ENCODE assay signal across 26 cellular contexts in genomic region chr7:139304517-139304916, GRCh38. TPM values are rescaled to one million over a fixed set of nuclear protein-coding genes. Genes with fewer than 3 reads are reported as not detected.
"Had no signal": no experiment of that assay in that cellular context is flagged by ENCODE, and none has a peak within 500 bp of the region (broad histone marks: within the 10 kb centered on the region; RNA-seq: fewer than 3 reads in every experiment).

No MANE protein-coding gene starts in this region.

- H3K9me3 ChIP-seq: ascending aorta had no signal

- H3K27ac ChIP-seq: ascending aorta, cardiac muscle cell, PC-9, RWPE1 had no signal

- DNase-seq: activated CD4-positive, alpha-beta T cell treated with anti-CD3 and anti-CD28 coated beads for 36 hours; activated CD4-positive, alpha-beta T cell treated with anti-CD3 and anti-CD28 coated beads, Interleukin-2, amount 10 ng/mL, durations not matched to agents 7 days and 5 days; activated CD4-positive, alpha-beta T cell treated with anti-CD3 and anti-CD28 coated beads, Interleukin-2, amount 50 U/mL, for 48 hours; activated CD8-positive, alpha-beta T cell treated with anti-CD3 and anti-CD28 coated beads, Interleukin-2, amount 10 ng/mL, durations not matched to agents 7 days and 5 days; activated gamma-delta T cell; activated naive CD4-positive, alpha-beta T cell treated with Interleukin-2 at 50 U/mL for 16 hours; activated naive CD8-positive, alpha-beta T cell treated with anti-CD3 and anti-CD28 coated beads, Interleukin-2, amount 10 ng/mL, durations not matched to agents 7 days and 5 days; activated T-cell treated with anti-CD3 and anti-CD28 coated beads, Interleukin-2, amount 50 U/mL, for 24 hours; amygdala; Karpas-422; NCI-H1105; NCI-H1417 treated with DMSO at 0.1 percent for 48 hours; NCI-H187 treated with DMSO at 0.1 percent for 48 hours; NCI-H2171 treated with DMSO at 0.1 percent for 48 hours; NCI-H2227 treated with DMSO at 0.1 percent for 48 hours; NCI-H446; NCI-H510A treated with DMSO at 0.1 percent for 48 hours; NCI-H526 treated with DMSO at 0.1 percent for 48 hours; NCI-H82; PC-9; SIG-M5 had no signal

- ATAC-seq: activated CD4-positive, alpha-beta T cell treated with anti-CD3 and anti-CD28 coated beads for 36 hours; activated CD4-positive, CD25-positive, alpha-beta regulatory T cell treated with anti-CD3 and anti-CD28 coated beads, Interleukin-2, amount 50 U/mL, for 24 hours; activated CD8-positive, alpha-beta T cell treated with anti-CD3 and anti-CD28 coated beads, Interleukin-2, amount 10 ng/mL, durations not matched to agents 7 days and 5 days; Right ventricle myocardium inferior had no signal

- H3K4me3 ChIP-seq: ascending aorta, cardiac muscle cell, PC-9 had no signal

- H3K4me1 ChIP-seq: ascending aorta had no signal

- H3K27me3 ChIP-seq: ascending aorta, cardiac muscle cell had no signal

RNA-seq across cellular contexts. Expression of gene FMC1, which starts 36.6 kb away (rescaled TPM):
- total RNA-seq: ascending aorta had no signal
